ENCODE assay signal across 1 cellular context in the genomic region with DNA sequence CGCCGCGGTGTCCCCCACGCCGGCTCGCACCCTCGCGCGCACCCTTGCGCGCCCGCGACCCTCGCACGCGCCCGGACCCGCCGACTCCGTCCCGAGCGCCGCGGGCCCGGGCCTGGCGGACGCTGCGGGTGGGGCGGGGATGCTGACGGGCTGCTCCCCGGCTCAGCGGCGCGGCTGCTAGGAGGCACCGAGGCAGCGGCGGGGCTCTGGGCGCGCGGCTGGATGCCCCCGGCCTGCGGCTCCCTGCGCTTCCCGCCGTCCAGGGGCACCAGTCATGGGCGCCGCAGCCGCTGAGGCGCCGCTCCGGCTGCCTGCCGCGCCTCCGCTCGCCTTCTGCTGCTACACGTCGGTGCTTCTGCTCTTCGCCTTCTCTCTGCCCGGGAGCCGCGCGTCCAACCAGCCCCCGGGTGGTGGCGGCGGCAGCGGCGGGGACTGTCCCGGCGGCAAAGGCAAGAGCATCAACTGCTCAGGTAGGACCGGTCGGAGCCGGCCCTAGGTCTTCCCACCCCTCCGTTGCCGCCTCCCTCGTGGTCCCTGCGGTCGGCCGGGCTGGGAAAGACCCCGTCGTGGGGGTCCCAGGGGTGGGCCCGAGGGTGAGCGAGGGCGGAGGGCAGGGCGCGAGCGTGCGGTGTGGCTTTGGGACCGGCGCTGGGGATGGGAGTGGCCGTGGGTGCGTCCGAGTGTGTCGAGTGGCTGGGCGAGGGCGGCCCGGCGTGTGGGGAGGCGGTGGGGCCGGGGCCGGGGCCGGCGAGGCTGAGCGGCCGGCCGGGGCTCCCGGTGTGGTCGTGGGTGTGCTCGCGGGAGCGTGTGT.
TF ChIP-seq lines count a peak whose summit lies in the region.

No MANE protein-coding gene starts in this region.

TF ChIP-seq in A549, 52 proteins besides CTCF, POLR2A, EP300 and RAD21 (continued from another document):
- TF ChIP-seq, protein P1, sequence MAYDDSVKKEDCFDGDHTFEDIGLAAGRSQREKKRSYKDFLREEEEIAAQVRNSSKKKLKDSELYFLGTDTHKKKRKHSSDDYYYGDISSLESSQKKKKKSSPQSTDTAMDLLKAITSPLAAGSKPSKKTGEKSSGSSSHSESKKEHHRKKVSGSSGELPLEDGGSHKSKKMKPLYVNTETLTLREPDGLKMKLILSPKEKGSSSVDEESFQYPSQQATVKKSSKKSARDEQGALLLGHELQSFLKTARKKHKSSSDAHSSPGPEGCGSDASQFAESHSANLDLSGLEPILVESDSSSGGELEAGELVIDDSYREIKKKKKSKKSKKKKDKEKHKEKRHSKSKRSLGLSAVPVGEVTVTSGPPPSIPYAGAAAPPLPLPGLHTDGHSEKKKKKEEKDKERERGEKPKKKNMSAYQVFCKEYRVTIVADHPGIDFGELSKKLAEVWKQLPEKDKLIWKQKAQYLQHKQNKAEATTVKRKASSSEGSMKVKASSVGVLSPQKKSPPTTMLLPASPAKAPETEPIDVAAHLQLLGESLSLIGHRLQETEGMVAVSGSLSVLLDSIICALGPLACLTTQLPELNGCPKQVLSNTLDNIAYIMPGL (CRISPR knock-in tag; IDR thresholded peaks at IDR 0.05; ENCODE audit: borderline replicate concordance), result no peak
